Comparison of ENCODE assay signal across 25 cellular contexts in the genomic region with DNA sequence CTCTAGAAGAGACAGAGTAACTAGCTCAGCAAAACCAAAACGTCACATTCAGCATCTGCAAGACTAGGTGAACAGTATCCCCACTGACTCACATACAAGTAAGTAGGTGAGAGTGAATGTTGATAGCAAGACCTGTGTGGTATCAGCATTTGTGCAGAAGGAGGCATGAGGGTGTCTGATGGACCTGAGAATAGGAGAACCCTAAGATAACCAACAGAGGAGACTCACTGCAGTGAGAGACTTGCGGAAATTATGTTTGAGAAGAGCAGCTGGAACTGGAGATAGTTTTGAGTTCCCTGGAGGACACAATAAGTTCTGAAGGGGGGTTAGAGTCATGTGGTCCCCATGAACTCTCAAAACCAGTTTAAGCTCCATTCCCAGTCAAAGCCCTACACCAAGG. TPM values are rescaled to one million over a fixed set of nuclear protein-coding genes. Genes with fewer than 3 reads are reported as not detected.
DNase-seq lines count a peak whose midpoint lies in the region; ATAC-seq, FAIRE-seq and TF ChIP-seq lines count a peak whose summit lies in the region.
"Had no signal": no experiment of that assay in that cellular context is flagged by ENCODE, and none has a peak within 500 bp of the region (broad histone marks: within the 10 kb centered on the region; RNA-seq: fewer than 3 reads in every experiment).

No MANE protein-coding gene starts in this region.

- POLR2A ChIA-PET in HepG2 (lab: Yijun Ruan, JAX) (no interaction called here), Panc1 (lab: Charles Lee) (interaction anchor here (0.7 kb wide), 1 partner anchor 283 kb away, joined by 5 read pairs; no protein-coding TSS in a partner anchor)

- BruUV-seq in HepG2 (replicated peaks; lab: Mats Ljungman, UMichigan) (TSS peak; percentile 15), Panc1 (replicated peaks; lab: Mats Ljungman, UMichigan) (TSS peak; percentile 11)

- in situ Hi-C loops in HepG2 (cut with HindIII; ENCODE audit: extremely low pct_ligation_motif_present, low pct_unique_long_range_greater_than_20kb) (no loop called here), Panc1 (cut with HindIII; ENCODE audit: low pct_unique_long_range_greater_than_20kb, low sequenced_read_pairs) (no loop called here)

- H3K4me1 ChIP-seq in HepG2 (ENCODE audit: insufficient read depth, low read length) = peaks cover 15% of the 10 kb centered on the region
- peaks cover 0 to 28% (median 13%) of the 10 kb centered on the region in 4 donors for H3K4me1 ChIP-seq in right lobe of liver
- no peaks in the 10 kb centered on the region for H3K4me1 ChIP-seq in Panc1 (ENCODE audit: control insufficient read depth, insufficient read depth, low read length)
- peaks cover 0 to 28% (median 8%) of the 10 kb centered on the region in 5 donors for H3K4me1 ChIP-seq in subcutaneous abdominal adipose tissue (ENCODE audit: control insufficient read depth in 5 of 5, insufficient read depth in 5 of 5, low read length in 5 of 5)

- TF ChIP-seq EP300 in HepG2 (IDR thresholded peaks at IDR 0.05; ENCODE audit: low read depth in 2 of 2, low read length in 2 of 2) (no peak), HepG2 (CRISPR knock-in tag; IDR thresholded peaks at IDR 0.05; ENCODE audit: borderline replicate concordance) (no peak)

- H3K4me3 ChIP-seq in HepG2 (replicated peaks in 1 of 3; ENCODE audit: insufficient read depth in 1 of 3, low read depth in 2 of 3, low read length in 3 of 3) (no peak overlapping the region), right lobe of liver (no peak overlapping the region), Panc1 (ENCODE audit: low read depth in 2 of 2, low read length in 2 of 2) (no peak overlapping the region), subcutaneous abdominal adipose tissue (ENCODE audit: low read depth in 1 of 5, low read length in 5 of 5) (no peak overlapping the region)
- H3K4me3 ChIP-seq: Peyer's patch, thoracic aorta, uterus had no signal

- 98% methylated on average over 2 of the region's 2 CpGs for WGBS in HepG2 (ENCODE audit: low lambda C conversion rate)
- 90% methylated on average over 2 of the region's 2 CpGs for WGBS in right lobe of liver (ENCODE audit: insufficient coverage, low coverage, low lambda C conversion rate, missing lambda C conversion rate)

- CTCF ChIA-PET in HepG2 (lab: Yijun Ruan, JAX; ENCODE audit: low intra/inter-chr PET ratio, low total read pairs) (no interaction called here), Panc1 (lab: Charles Lee) (no interaction called here)

- H3K9me3 ChIP-seq in HepG2 (ENCODE audit: low read length) (no peaks in the 10 kb centered on the region), right lobe of liver (no peaks in the 10 kb centered on the region), Panc1 (ENCODE audit: control insufficient read depth, insufficient read depth, low read depth, low read length) (no peaks in the 10 kb centered on the region), subcutaneous abdominal adipose tissue (ENCODE audit: control insufficient read depth in 5 of 5, low read length in 5 of 5) (no peaks in the 10 kb centered on the region)
- H3K9me3 ChIP-seq: Peyer's patch, thoracic aorta, uterus had no signal

- peaks cover 61% of the 10 kb centered on the region for H3K79me2 ChIP-seq in HepG2 (ENCODE audit: insufficient read depth, low read length)

- no peak overlapping the region for H3K4me2 ChIP-seq in HepG2 (ENCODE audit: low read depth, low read length)

- no peak for TF ChIP-seq CTCF in HepG2 (CRISPR knock-in tag; IDR thresholded peaks at IDR 0.05)
- TF ChIP-seq CTCF in right lobe of liver (IDR thresholded peaks at IDR 0.05) = no peak
- TF ChIP-seq CTCF in Panc1 (IDR thresholded peaks at IDR 0.05) = no peak

- DNase-seq in HepG2 (ENCODE audit: low spot score) (no peak), right lobe of liver (no peak), Panc1 (ENCODE audit: low read depth, low spot score) (no peak), left ventricle myocardium superior (no peak), NCI-H2029 treated with DMSO at 0.1 percent for 48 hours (lab: John Stamatoyannopoulos, UW) (no peak)
- DNase-seq: activated CD4-positive, alpha-beta memory T cell treated with anti-CD3 and anti-CD28 coated beads, Interleukin-2, amount 10 ng/mL, durations not matched to agents 7 days and 5 days; activated CD8-positive, alpha-beta memory T cell treated with anti-CD3 and anti-CD28 coated beads, Interleukin-2, amount 50 U/mL, for 48 hours; activated naive CD8-positive, alpha-beta T cell treated with anti-CD3 and anti-CD28 coated beads, Interleukin-2, amount 10 ng/mL, durations not matched to agents 7 days and 5 days; cerebellar nuclear complex; DMS 273 treated with DMSO at 0.1 percent for 48 hours; kidney glomerular epithelial cell; NCI-H1092; NCI-H187; NCI-H526 treated with DMSO at 0.1 percent for 48 hours; Peyer's patch; posterior cingulate gyrus; stimulated activated CD4-positive, alpha-beta T cell treated with anti-CD3 and anti-CD28 coated beads, Interleukin-15, amount 100 ng/mL, for 24 hours; stimulated activated naive CD8-positive, alpha-beta T cell treated with anti-CD3 and anti-CD28 coated beads, Interleukin-15, Interleukin-2, amounts not matched to agents 100 U/mL and 50 U/mL, for 24 hours; SW 1271; T1000; uterus had no signal

- no peak for ATAC-seq in HepG2
- ATAC-seq in right lobe of liver = no peak
- ATAC-seq in Panc1 = no peak
- peak; percentile 6 for ATAC-seq in left ventricle myocardium superior
- no peak for ATAC-seq in activated CD4-positive, CD25-positive, alpha-beta regulatory T cell treated with anti-CD3 and anti-CD28 coated beads, Interleukin-2, amount 50 U/mL, for 24 hours
- ATAC-seq: stimulated activated naive CD8-positive, alpha-beta T cell treated with anti-CD3 and anti-CD28 coated beads, Interleukin-15, Interleukin-2, amounts not matched to agents 100 U/mL and 50 U/mL, for 24 hours had no signal

- H3K27ac ChIP-seq in HepG2 (ENCODE audit: extremely low read length, insufficient read depth, low read length) = no peak overlapping the region
- no peak overlapping the region for H3K27ac ChIP-seq in right lobe of liver
- H3K27ac ChIP-seq in Panc1 (ENCODE audit: low read length) = no peak overlapping the region
- H3K27ac ChIP-seq in subcutaneous abdominal adipose tissue (ENCODE audit: low read depth, low read length) = peak overlapping the region; percentile 3
- H3K27ac ChIP-seq: Peyer's patch, thoracic aorta, uterus had no signal

- peaks cover 16% of the 10 kb centered on the region for H4K20me1 ChIP-seq in HepG2 (ENCODE audit: insufficient read depth, low read length)

- H3K36me3 ChIP-seq in HepG2 (replicated peaks in 1 of 2; ENCODE audit: control insufficient read depth in 1 of 2, insufficient read depth in 2 of 2, low read length in 2 of 2) (peaks cover 10 to 28% of the 10 kb centered on the region in 2 experiments), right lobe of liver (peaks cover 0 to 4% (median under 1%) of the 10 kb centered on the region in 4 donors), Panc1 (ENCODE audit: control insufficient read depth, insufficient read depth, low read length) (no peaks in the 10 kb centered on the region; the same call in 1 of the 2 replicates), subcutaneous abdominal adipose tissue (ENCODE audit: control insufficient read depth in 5 of 5, insufficient read depth in 5 of 5, low read length in 5 of 5) (peaks cover 0 to 13% (median 7%) of the 10 kb centered on the region in 5 donors)
- H3K36me3 ChIP-seq: thoracic aorta, uterus had no signal

- H2AFZ ChIP-seq in HepG2 (ENCODE audit: low read length) = no peak overlapping the region

- H3K9ac ChIP-seq in HepG2 (ENCODE audit: insufficient read depth, low read depth, low read length) (no peak overlapping the region), subcutaneous abdominal adipose tissue (ENCODE audit: low read length in 5 of 5) (no peak overlapping the region)

- H3K27me3 ChIP-seq in HepG2 (ENCODE audit: control insufficient read depth in 1 of 2, insufficient read depth in 2 of 2, low read length in 2 of 2) (no peaks in the 10 kb centered on the region), right lobe of liver (no peaks in the 10 kb centered on the region), Panc1 (ENCODE audit: control insufficient read depth, insufficient read depth, low read length) (no peaks in the 10 kb centered on the region), subcutaneous abdominal adipose tissue (ENCODE audit: control insufficient read depth in 5 of 5, insufficient read depth in 4 of 5, low read length in 5 of 5) (no peaks in the 10 kb centered on the region)
- H3K27me3 ChIP-seq: Peyer's patch, uterus had no signal

- FAIRE-seq in HepG2 (lab: Jason Lieb, UNC) = no peak
- FAIRE-seq: H1 had no signal

- TF ChIP-seq POLR2A in HepG2 (IDR thresholded peaks at IDR 0.05; ENCODE audit: insufficient read depth in 1 of 2, low read depth in 2 of 2, low read length in 2 of 2) = no peak
- TF ChIP-seq POLR2A in right lobe of liver (IDR thresholded peaks at IDR 0.05) = no peak

- intact Hi-C loops in HepG2 (cut with micrococcal nuclease; ENCODE audit: unreplicated experiment) = no loop called here
- intact Hi-C loops in right lobe of liver (cut with DNase I) = no loop called here
- intact Hi-C loops in Panc1 (cut with micrococcal nuclease; ENCODE audit: unreplicated experiment) = no loop called here
- intact Hi-C loops in left ventricle myocardium superior (cut with micrococcal nuclease) = no loop called here

- no peak for TF ChIP-seq RAD21 in HepG2 (CRISPR knock-in tag; IDR thresholded peaks at IDR 0.05)

RNA-seq across cellular contexts. Expression of gene DYRK1A, which starts 59.1 kb away (rescaled TPM):
- 32.7 and 34.2 TPM in 2 replicates for total RNA-seq in HepG2 (2016; rRNA removed; fragmentation: Illumina TruSeq; extraction: Trizol)
- total RNA-seq in HepG2 (2016; cell fraction: cytosol; rRNA removed; fragmentation: Illumina TruSeq; extraction: Trizol; ENCODE audit: low read depth) = 19.1 and 19.6 TPM in 2 replicates
- 30.4 and 33.9 TPM in 2 replicates for total RNA-seq in HepG2 (2016; cell fraction: insoluble cytoplasmic fraction; rRNA removed; fragmentation: Illumina TruSeq; extraction: Trizol)
- total RNA-seq in HepG2 (2016; cell fraction: membrane; rRNA removed; fragmentation: Illumina TruSeq; extraction: Trizol) = 15.6 and 16.1 TPM in 2 replicates
- 54.9 and 62.8 TPM in 2 replicates for total RNA-seq in HepG2 (2016; cell fraction: nucleus; rRNA removed; fragmentation: Illumina TruSeq; extraction: Trizol)
- 24.6 and 28.2 TPM in 2 replicates for polyA plus RNA-seq in HepG2 (2011; rRNA removed)
- 14.9 and 16.4 TPM in 2 replicates for polyA plus RNA-seq in HepG2 (2011; cell fraction: cytosol; rRNA removed)
- 31.7 and 39.9 TPM in 2 replicates for polyA plus RNA-seq in HepG2 (2011; cell fraction: nucleus; rRNA removed)
- 10.1 and 12.5 TPM in 2 replicates for polyA plus RNA-seq in HepG2 (2012)
- 0.50 and 0.67 TPM in 2 replicates for polyA plus RNA-seq in HepG2 (2016; cell fraction: cytosol; fragmentation: Illumina TruSeq; extraction: Trizol; ENCODE audit: low read depth)
- polyA plus RNA-seq in HepG2 (2016; cell fraction: insoluble cytoplasmic fraction; fragmentation: Illumina TruSeq; extraction: Trizol; ENCODE audit: low read depth) = 16.1 and 18.0 TPM in 2 replicates
- 2.9 and 3.0 TPM in 2 replicates for polyA plus RNA-seq in HepG2 (2016; cell fraction: membrane; fragmentation: Illumina TruSeq; extraction: Trizol; ENCODE audit: low read depth)
- polyA plus RNA-seq in HepG2 (2016; cell fraction: nucleus; fragmentation: Illumina TruSeq; extraction: Trizol; ENCODE audit: insufficient read depth, low read depth) = 25.5 and 28.0 TPM in 2 replicates
- 128 and 208 TPM in 2 replicates for polyA minus RNA-seq in HepG2 (2011; rRNA and poly(A)+ RNA removed; ENCODE audit: low replicate concordance)
- 25.3 and 30.3 TPM in 2 replicates for polyA minus RNA-seq in HepG2 (2011; cell fraction: cytosol; rRNA and poly(A)+ RNA removed)
- polyA minus RNA-seq in HepG2 (2011; cell fraction: nucleus; rRNA and poly(A)+ RNA removed) = 132 and 133 TPM in 2 replicates
- total RNA-seq in right lobe of liver = 10 to 100 TPM; 20.6 to 32.5 (median 25.7) TPM
- total RNA-seq in Panc1 (2021; ENCODE audit: unreplicated experiment) = 36.1 TPM
- polyA plus RNA-seq in Panc1 (2012; ENCODE audit: insufficient read length) = 11.2 TPM
- 67.1 TPM for total RNA-seq in left ventricle myocardium superior
